ENCODE assay signal across 8 cellular contexts in the genomic region with DNA sequence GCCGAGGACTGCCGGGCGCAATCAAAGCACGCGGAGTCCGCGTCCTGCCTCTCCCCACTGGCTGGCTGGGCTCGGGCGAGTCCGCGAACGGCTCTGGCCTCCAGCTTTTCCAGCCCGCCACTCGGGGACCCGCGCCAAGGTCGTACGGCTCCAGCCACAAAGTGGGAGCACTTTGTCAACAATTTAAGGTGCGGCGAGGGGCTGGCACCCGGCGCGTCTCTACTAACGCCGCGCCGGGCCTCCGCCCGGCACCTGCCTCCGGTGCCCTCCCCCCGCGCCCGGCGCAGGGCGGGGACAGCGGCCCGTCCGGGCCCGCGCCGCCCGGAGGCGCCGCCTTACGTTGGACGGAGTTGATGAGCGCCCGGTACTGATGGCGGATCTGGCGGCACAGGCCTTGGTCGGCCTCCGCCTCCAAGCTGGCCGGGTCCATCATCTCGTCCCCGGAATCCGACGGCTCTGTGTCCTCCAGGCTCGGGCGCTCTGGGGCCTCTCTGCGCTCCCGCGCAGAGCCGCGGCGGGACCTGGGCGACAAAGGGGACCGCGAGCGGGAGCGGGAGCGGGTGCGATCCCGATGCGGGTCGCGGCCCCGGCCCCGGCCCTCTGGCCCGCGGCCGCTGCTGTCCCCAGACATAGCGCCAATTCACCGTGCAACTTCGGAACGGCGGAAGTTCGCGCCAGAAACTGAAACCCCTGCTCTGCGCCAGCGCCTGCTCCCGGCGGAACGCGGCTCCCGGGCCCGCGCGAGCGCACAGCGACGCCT. TPM values are rescaled to one million over a fixed set of nuclear protein-coding genes. Genes with fewer than 3 reads are reported as not detected.
DNase-seq lines count a peak whose midpoint lies in the region; ATAC-seq lines count a peak whose summit lies in the region.

A gene with protein sequence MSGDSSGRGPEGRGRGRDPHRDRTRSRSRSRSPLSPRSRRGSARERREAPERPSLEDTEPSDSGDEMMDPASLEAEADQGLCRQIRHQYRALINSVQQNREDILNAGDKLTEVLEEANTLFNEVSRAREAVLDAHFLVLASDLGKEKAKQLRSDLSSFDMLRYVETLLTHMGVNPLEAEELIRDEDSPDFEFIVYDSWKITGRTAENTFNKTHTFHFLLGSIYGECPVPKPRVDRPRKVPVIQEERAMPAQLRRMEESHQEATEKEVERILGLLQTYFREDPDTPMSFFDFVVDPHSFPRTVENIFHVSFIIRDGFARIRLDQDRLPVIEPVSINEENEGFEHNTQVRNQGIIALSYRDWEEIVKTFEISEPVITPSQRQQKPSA (minus strand): TSS at position 683 of the 760 bp plus-strand sequence. CDS start 52 bp downstream, at position 631.

- DNase-seq in AG08395 (ENCODE audit: low spot score) (peak; percentile 86), NCI-H2227 treated with DMSO at 0.1 percent for 48 hours (lab: John Stamatoyannopoulos, UW) (peak; percentile 48), cortex of kidney (lab: John Stamatoyannopoulos, UW) (peak; percentile 16), left lobe of liver (ENCODE audit: low spot score) (peak; percentile 83)
- peak; percentile 94 for DNase-seq in activated CD4-positive, alpha-beta T cell treated with anti-CD3 and anti-CD28 coated beads, Interleukin-2, amount 10 ng/mL, durations not matched to agents 24 days and 14 days
- DNase-seq in stimulated activated CD4-positive, alpha-beta T cell treated with anti-CD3 and anti-CD28 coated beads, Interleukin-2, amount 100 ng/mL, for 24 hours = peak; percentile 80 to 84

- ATAC-seq in GM18519 (IDR thresholded peaks at IDR 0.05; ENCODE audit: low FRiP score, unreplicated experiment) (peak; percentile 61), HG03045 (IDR thresholded peaks at IDR 0.05; ENCODE audit: unreplicated experiment) (peak; percentile 83), left lobe of liver (peak; percentile 87)

- H3K27me3 Mint-ChIP-seq in activated CD4-positive, alpha-beta T cell treated with anti-CD3 and anti-CD28 coated beads, Interleukin-2, amount 10 ng/mL, durations not matched to agents 24 days and 14 days = no peaks in the 10 kb centered on the region

- H3K4me3 Mint-ChIP-seq in activated CD4-positive, alpha-beta T cell treated with anti-CD3 and anti-CD28 coated beads, Interleukin-2, amount 10 ng/mL, durations not matched to agents 24 days and 14 days = peak within 1 kb of the TSS; percentile 90

- H3K9me3 Mint-ChIP-seq in activated CD4-positive, alpha-beta T cell treated with anti-CD3 and anti-CD28 coated beads, Interleukin-2, amount 10 ng/mL, durations not matched to agents 24 days and 14 days = peaks cover 5% of the 10 kb centered on the region

- peaks cover 18% of the 10 kb centered on the region for H3K4me1 Mint-ChIP-seq in activated CD4-positive, alpha-beta T cell treated with anti-CD3 and anti-CD28 coated beads, Interleukin-2, amount 10 ng/mL, durations not matched to agents 24 days and 14 days

- intact Hi-C loops in activated CD4-positive, alpha-beta T cell treated with anti-CD3 and anti-CD28 coated beads, Interleukin-2, amount 10 ng/mL, durations not matched to agents 24 days and 14 days (cut with micrococcal nuclease) = loop anchor here (1.0 kb wide), 1 partner anchor 47 kb away; no protein-coding TSS in a partner anchor

- H3K27ac Mint-ChIP-seq in activated CD4-positive, alpha-beta T cell treated with anti-CD3 and anti-CD28 coated beads, Interleukin-2, amount 10 ng/mL, durations not matched to agents 24 days and 14 days = peak within 1 kb of the TSS; percentile 53

- H3K36me3 Mint-ChIP-seq in activated CD4-positive, alpha-beta T cell treated with anti-CD3 and anti-CD28 coated beads, Interleukin-2, amount 10 ng/mL, durations not matched to agents 24 days and 14 days (ENCODE audit: low read depth) = peaks cover 24% of the 10 kb centered on the region

RNA-seq across cellular contexts. Expression of the gene that starts here (rescaled TPM):
- total RNA-seq in activated CD4-positive, alpha-beta T cell treated with anti-CD3 and anti-CD28 coated beads, Interleukin-2, amount 10 ng/mL, durations not matched to agents 24 days and 14 days = 78.7 and 88.9 TPM in 2 replicates
- 31.6 TPM for total RNA-seq in left lobe of liver

Comparison
In these comparisons a context has a peak if more than half of its experiments do, and no peak if none do; other contexts are left out.
1. Peak in every context shown above with its lines: DNase-seq and ATAC-seq.
2. DNase-seq: peak in every context shown above with its lines; median percentile 94 in activated CD4-positive, alpha-beta T cell treated with anti-CD3 and anti-CD28 coated beads, Interleukin-2, amount 10 ng/mL, durations not matched to agents 24 days and 14 days; 86 in AG08395; 83 in left lobe of liver; 82 in stimulated activated CD4-positive, alpha-beta T cell treated with anti-CD3 and anti-CD28 coated beads, Interleukin-2, amount 100 ng/mL, for 24 hours; 48 in NCI-H2227 treated with DMSO at 0.1 percent for 48 hours; 16 in cortex of kidney.